ENCODE assay signal across 16 cellular contexts in the genomic region with DNA sequence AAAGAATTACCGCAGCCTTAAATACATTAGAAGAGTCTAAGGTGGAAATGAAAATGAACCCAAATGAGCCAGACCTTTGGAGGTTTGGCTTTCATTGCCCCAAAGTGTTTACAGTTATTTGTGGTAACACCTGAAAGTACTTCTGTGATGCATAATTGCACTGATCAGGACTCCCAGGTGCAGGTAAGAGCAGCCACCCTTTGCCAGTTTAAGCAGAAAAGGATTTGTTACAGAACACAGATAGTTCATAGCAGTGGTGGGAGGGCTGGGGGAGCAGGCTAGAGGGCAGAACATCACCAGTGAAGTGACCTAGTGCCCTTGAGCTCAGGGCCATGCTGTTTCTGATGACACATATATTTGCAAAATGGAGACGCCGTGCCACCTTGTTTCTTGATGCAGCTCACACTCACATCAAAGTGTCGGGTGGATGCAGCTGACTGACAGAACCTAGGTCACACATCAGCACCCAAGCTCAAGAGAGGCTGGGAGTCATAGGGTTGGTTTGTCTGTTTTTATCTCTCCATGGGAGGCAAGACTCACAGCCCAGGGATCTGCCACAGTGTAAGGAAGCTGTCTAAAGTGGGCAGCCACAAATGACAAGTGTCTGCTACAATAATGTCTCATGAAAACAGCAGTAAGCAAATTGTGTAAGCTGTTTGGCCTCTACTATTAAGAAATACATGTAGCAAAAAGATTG. TPM values are rescaled to one million over a fixed set of nuclear protein-coding genes. Genes with fewer than 3 reads are reported as not detected.
DNase-seq lines count a peak whose midpoint lies in the region; ATAC-seq and TF ChIP-seq lines count a peak whose summit lies in the region.
"Had no signal": no experiment of that assay in that cellular context is flagged by ENCODE, and none has a peak within 500 bp of the region (broad histone marks: within the 10 kb centered on the region; RNA-seq: fewer than 3 reads in every experiment).

No MANE protein-coding gene starts in this region.

- H4K20me1 ChIP-seq in Loucy (ENCODE audit: insufficient read depth, low read length, poor library complexity, severe bottlenecking), result no peaks in the 10 kb centered on the region

- H3K79me2 ChIP-seq in Loucy (ENCODE audit: insufficient read depth, low read length), result no peaks in the 10 kb centered on the region

- in situ Hi-C loops in ACHN (cut with HindIII; ENCODE audit: low pct_ligation_motif_present, low pct_unique_long_range_greater_than_20kb, low sequenced_read_pairs), result no loop called here

- no peak overlapping the region for H3K9ac ChIP-seq in Loucy (ENCODE audit: low read depth, low read length, poor library complexity, severe bottlenecking)

- no peak overlapping the region for H3K4me3 ChIP-seq in Loucy (ENCODE audit: low read length, poor library complexity, severe bottlenecking)
- H3K4me3 ChIP-seq in epithelial cell of proximal tubule (ENCODE audit: low read depth, low read length), result no peak overlapping the region
- no peak overlapping the region for H3K4me3 ChIP-seq in right atrium auricular region
- H3K4me3 ChIP-seq: breast epithelium, prostate gland, spleen had no signal

- TF ChIP-seq CTCF in Loucy (conservative IDR thresholded peaks at IDR 0.05; ENCODE audit: low read length), result no peak
- TF ChIP-seq CTCF in epithelial cell of proximal tubule (conservative IDR thresholded peaks at IDR 0.05; ENCODE audit: low read depth, low read length), result no peak
- no peak for TF ChIP-seq CTCF in right atrium auricular region (IDR thresholded peaks at IDR 0.05)

- no peaks in the 10 kb centered on the region for H3K9me3 ChIP-seq in Loucy (ENCODE audit: insufficient read depth, low read depth, low read length)
- H3K9me3 ChIP-seq in right atrium auricular region, result no peaks in the 10 kb centered on the region
- H3K9me3 ChIP-seq: breast epithelium, prostate gland, spleen had no signal

- H3K9me2 ChIP-seq in Loucy (replicated peaks; ENCODE audit: low read depth, low read length), result no peaks in the 10 kb centered on the region

- no peaks in the 10 kb centered on the region for H3F3A ChIP-seq in Loucy (ENCODE audit: low read depth)

- no peak overlapping the region for H3K4me2 ChIP-seq in Loucy (ENCODE audit: low read depth, low read length, poor library complexity, severe bottlenecking)

- no peak overlapping the region for H3K27ac ChIP-seq in right atrium auricular region
- H3K27ac ChIP-seq: breast epithelium, epithelial cell of prostate, prostate gland, spleen had no signal

- H2AFZ ChIP-seq in Loucy (ENCODE audit: low read length), result peak overlapping the region; percentile 42; the same call in 1 of the 2 replicates

- ATAC-seq in GM18498 (IDR thresholded peaks at IDR 0.05; ENCODE audit: unreplicated experiment), result peak; percentile 79
- peak; percentile 80 for ATAC-seq in GM21528 (IDR thresholded peaks at IDR 0.05; ENCODE audit: low FRiP score, unreplicated experiment)
- ATAC-seq: naive thymus-derived CD4-positive, alpha-beta T cell had no signal

- peaks cover 43% of the 10 kb centered on the region for H3K4me1 ChIP-seq in Loucy (ENCODE audit: insufficient read depth, low read length, poor library complexity, severe bottlenecking)
- peaks cover 0 to 29% of the 10 kb centered on the region in 2 donors for H3K4me1 ChIP-seq in right atrium auricular region
- H3K4me1 ChIP-seq: breast epithelium, prostate gland, spleen had no signal

- no peaks in the 10 kb centered on the region for H3K36me3 ChIP-seq in Loucy (ENCODE audit: insufficient read depth, low read length)
- no peaks in the 10 kb centered on the region for H3K36me3 ChIP-seq in right atrium auricular region
- H3K36me3 ChIP-seq: breast epithelium, prostate gland, spleen had no signal

- no peaks in the 10 kb centered on the region for H3K27me3 ChIP-seq in Loucy (ENCODE audit: insufficient read depth, low read length, poor library complexity, severe bottlenecking)
- no peaks in the 10 kb centered on the region for H3K27me3 ChIP-seq in right atrium auricular region
- H3K27me3 ChIP-seq: breast epithelium, spleen had no signal

- DNase-seq in epithelial cell of proximal tubule (ENCODE audit: low read depth), result peak; percentile 2
- DNase-seq in ACHN, result no peak
- DNase-seq in right atrium auricular region (ENCODE audit: low spot score), result no peak
- no peak for DNase-seq in NCI-H446 (lab: John Stamatoyannopoulos, UW)
- no peak for DNase-seq in NCI-H1048 (lab: John Stamatoyannopoulos, UW)
- DNase-seq: activated CD4-positive, alpha-beta memory T cell treated with anti-CD3 and anti-CD28 coated beads, Interleukin-2, amount 10 ng/mL, durations not matched to agents 7 days and 5 days; dermis blood vessel endothelial cell; naive thymus-derived CD4-positive, alpha-beta T cell; NCI-H1105; spleen had no signal

RNA-seq across cellular contexts. Expression of gene NEK11, which starts 49.1 kb away (rescaled TPM):
- total RNA-seq in epithelial cell of proximal tubule (3.9 and 4.6 TPM in 2 replicates), right atrium auricular region (1 to 10 TPM; 2.0 to 2.2 TPM)

RNA-seq across cellular contexts. Expression of gene ASTE1, which starts 49.2 kb away (rescaled TPM):
- total RNA-seq in epithelial cell of proximal tubule (2.8 and 5.1 TPM in 2 replicates), right atrium auricular region (1 to 10 TPM; 1.2 to 2.6 TPM)
